7 cellular contexts compared by ENCODE assay signal in genomic region chr7:142017451-142017850, GRCh38. TPM values are rescaled to one million over a fixed set of nuclear protein-coding genes. Genes with fewer than 3 reads are reported as not detected.
"Had no signal": no experiment of that assay in that cellular context is flagged by ENCODE, and none has a peak within 500 bp of the region (broad histone marks: within the 10 kb centered on the region; RNA-seq: fewer than 3 reads in every experiment).

No MANE protein-coding gene starts in this region.

- H3K36me3 Mint-ChIP-seq: IgD-negative memory B cell had no signal

- H3K4me3 ChIP-seq: K562 had no signal

- ATAC-seq: HepG2, K562 had no signal

- H3K27ac ChIP-seq: HL-60 had no signal

- DNase-seq: IMR-90, KBM-7 had no signal

- H3K27ac Mint-ChIP-seq: IgD-negative memory B cell had no signal

- H3K9me3 Mint-ChIP-seq: IgD-negative memory B cell had no signal

- H3K4me3 Mint-ChIP-seq: IgD-negative memory B cell had no signal

- H3K4me1 Mint-ChIP-seq: IgD-negative memory B cell had no signal

RNA-seq across cellular contexts. Expression of gene MGAM, which starts 21.8 kb away (rescaled TPM):
- total RNA-seq: IMR-90 had no signal
- polyA plus RNA-seq: IgD-negative memory B cell, IMR-90 had no signal

RNA-seq across cellular contexts. Expression of gene TAS2R38, which starts 43.9 kb away (rescaled TPM):
- total RNA-seq: HepG2, HT1080, IMR-90, K562 had no signal
- polyA plus RNA-seq: HepG2, IgD-negative memory B cell, IMR-90, K562 had no signal
